1 cellular context compared by ENCODE assay signal in genomic region chr15:74364936-74365618, GRCh38.
TF ChIP-seq lines count a peak whose summit lies in the region.

No MANE protein-coding gene starts in this region.

TF ChIP-seq in GM12878, 131 proteins besides CTCF, POLR2A, EP300 and RAD21 (continued from another document):
- TF ChIP-seq ATF2 (IDR thresholded peaks at IDR 0.05; ENCODE audit: low read length) (no peak), ESRRA (IDR thresholded peaks at IDR 0.05; ENCODE audit: low read length) (no peak), CHD2 (IDR thresholded peaks at IDR 0.05; ENCODE audit: borderline replicate concordance, low read depth, low read length) (no peak), HCFC1 (IDR thresholded peaks at IDR 0.05; ENCODE audit: low read length) (no peak), PKNOX1 (IDR thresholded peaks at IDR 0.05) (no peak), BCLAF1 (IDR thresholded peaks at IDR 0.05) (no peak), ASH2L (IDR thresholded peaks at IDR 0.05; ENCODE audit: borderline replicate concordance, low read depth) (no peak)
